In the genomic region with DNA sequence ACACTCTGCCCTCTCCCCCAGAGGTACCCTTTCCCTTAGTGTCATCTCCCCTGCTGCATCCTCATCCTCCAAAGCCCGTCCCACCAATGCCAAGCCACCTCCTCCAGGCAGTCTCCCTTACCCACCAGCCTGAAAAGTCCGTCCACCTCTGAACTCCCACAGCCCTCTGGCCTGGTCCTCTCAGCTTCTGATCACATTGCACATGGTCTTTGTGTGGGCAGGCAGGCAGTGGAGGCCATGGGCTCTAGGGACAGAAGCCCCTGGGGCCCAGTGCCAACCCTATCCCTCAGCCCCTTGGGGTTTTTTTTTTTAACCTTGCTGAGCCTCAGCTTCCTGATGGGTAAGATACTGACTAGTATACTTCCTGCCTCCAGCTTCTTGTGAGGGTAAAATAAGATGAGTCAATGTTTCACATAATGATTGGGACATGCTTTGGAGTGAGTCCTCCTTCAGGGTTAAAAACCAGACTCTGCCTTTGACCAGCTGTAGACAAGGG, we compare ENCODE assay signal across 10 cellular contexts. TPM values are rescaled to one million over a fixed set of nuclear protein-coding genes. Genes with fewer than 3 reads are reported as not detected.
DNase-seq lines count a peak whose midpoint lies in the region; ATAC-seq, FAIRE-seq and TF ChIP-seq lines count a peak whose summit lies in the region.
"Had no signal": no experiment of that assay in that cellular context is flagged by ENCODE, and none has a peak within 500 bp of the region (broad histone marks: within the 10 kb centered on the region; RNA-seq: fewer than 3 reads in every experiment).

No MANE protein-coding gene starts in this region.

- ATAC-seq in activated T-cell treated with anti-CD3 and anti-CD28 coated beads, Interleukin-2, amount 50 U/mL, for 4 hours, result peak; percentile 41 to 65
- no peak for ATAC-seq in GM19397 (IDR thresholded peaks at IDR 0.05; ENCODE audit: unreplicated experiment)
- ATAC-seq: Panc1 had no signal

- peak overlapping the region; percentile 45 for H3K27ac Mint-ChIP-seq in stimulated activated naive CD8-positive, alpha-beta T cell treated with anti-CD3 and anti-CD28 coated beads, Interleukin-15, Interleukin-2, amounts not matched to agents 100 ng/mL and 50 ng/mL, for 24 hours
- H3K27ac Mint-ChIP-seq: mesothelial cell of epicardium had no signal

- no peaks in the 10 kb centered on the region for H3K36me3 Mint-ChIP-seq in activated T-cell treated with anti-CD3 and anti-CD28 coated beads, Interleukin-2, amount 50 U/mL, for 4 hours (ENCODE audit: insufficient read depth)
- no peaks in the 10 kb centered on the region for H3K36me3 Mint-ChIP-seq in stimulated activated naive CD8-positive, alpha-beta T cell treated with anti-CD3 and anti-CD28 coated beads, Interleukin-15, Interleukin-2, amounts not matched to agents 100 ng/mL and 50 ng/mL, for 24 hours (ENCODE audit: low read depth)
- H3K36me3 Mint-ChIP-seq: mesothelial cell of epicardium had no signal

- H3K27me3 ChIP-seq in bronchial epithelial cell (ENCODE audit: control insufficient read depth, insufficient read depth, low read length), result no peaks in the 10 kb centered on the region

- DNase-seq in activated T-cell treated with anti-CD3 and anti-CD28 coated beads, Interleukin-2, amount 50 U/mL, for 4 hours, result no peak
- DNase-seq in activated T-cell treated with anti-CD3 and anti-CD28 coated beads for 4 hours (no peak), LHCN-M2 (ENCODE audit: low read depth) (peak; percentile 80), bronchial epithelial cell (ENCODE audit: low read depth) (peak; percentile 81), frontal cortex (ENCODE audit: low spot score in 2 of 2) (no peak), D721Med (ENCODE audit: insufficient read length, low spot score) (no peak)

- TF ChIP-seq CTCF in bronchial epithelial cell (IDR thresholded peaks at IDR 0.05; ENCODE audit: insufficient read depth, low read length, severe bottlenecking) (no peak), D721Med (IDR thresholded peaks at IDR 0.05; ENCODE audit: insufficient read depth, missing control alignments) (no peak)

- H3K36me3 ChIP-seq in bronchial epithelial cell (ENCODE audit: control insufficient read depth, insufficient read depth, low read length), result no peaks in the 10 kb centered on the region

- peaks cover 2% of the 10 kb centered on the region for H3K27me3 Mint-ChIP-seq in activated T-cell treated with anti-CD3 and anti-CD28 coated beads, Interleukin-2, amount 50 U/mL, for 4 hours (ENCODE audit: low read depth)
- no peaks in the 10 kb centered on the region for H3K27me3 Mint-ChIP-seq in stimulated activated naive CD8-positive, alpha-beta T cell treated with anti-CD3 and anti-CD28 coated beads, Interleukin-15, Interleukin-2, amounts not matched to agents 100 ng/mL and 50 ng/mL, for 24 hours

- no peak overlapping the region for H3K4me3 ChIP-seq in bronchial epithelial cell (ENCODE audit: low read depth, low read length)

- H3K4me1 Mint-ChIP-seq in activated T-cell treated with anti-CD3 and anti-CD28 coated beads, Interleukin-2, amount 50 U/mL, for 4 hours (ENCODE audit: low read depth), result peaks cover 7% of the 10 kb centered on the region
- H3K4me1 Mint-ChIP-seq in stimulated activated naive CD8-positive, alpha-beta T cell treated with anti-CD3 and anti-CD28 coated beads, Interleukin-15, Interleukin-2, amounts not matched to agents 100 ng/mL and 50 ng/mL, for 24 hours (ENCODE audit: low read depth), result peaks cover 9% of the 10 kb centered on the region

- H3K4me3 Mint-ChIP-seq in activated T-cell treated with anti-CD3 and anti-CD28 coated beads, Interleukin-2, amount 50 U/mL, for 4 hours, result no peak overlapping the region
- H3K4me3 Mint-ChIP-seq in stimulated activated naive CD8-positive, alpha-beta T cell treated with anti-CD3 and anti-CD28 coated beads, Interleukin-15, Interleukin-2, amounts not matched to agents 100 ng/mL and 50 ng/mL, for 24 hours, result no peak overlapping the region
- H3K4me3 Mint-ChIP-seq: mesothelial cell of epicardium had no signal

- FAIRE-seq in bronchial epithelial cell (lab: Jason Lieb, UNC), result peak; percentile 81
- FAIRE-seq in frontal cortex (lab: Jason Lieb, UNC), result no peak
- FAIRE-seq in D721Med (lab: Jason Lieb, UNC), result no peak

- no peaks in the 10 kb centered on the region for H3K9me3 Mint-ChIP-seq in activated T-cell treated with anti-CD3 and anti-CD28 coated beads, Interleukin-2, amount 50 U/mL, for 4 hours
- no peaks in the 10 kb centered on the region for H3K9me3 Mint-ChIP-seq in stimulated activated naive CD8-positive, alpha-beta T cell treated with anti-CD3 and anti-CD28 coated beads, Interleukin-15, Interleukin-2, amounts not matched to agents 100 ng/mL and 50 ng/mL, for 24 hours
- H3K9me3 Mint-ChIP-seq: mesothelial cell of epicardium had no signal

RNA-seq across cellular contexts. Expression of gene CSF1R, which starts 19.4 kb away (rescaled TPM):
- under 1 TPM; 0.10 to 0.46 (median 0.26) TPM for total RNA-seq in activated T-cell treated with anti-CD3 and anti-CD28 coated beads, Interleukin-2, amount 50 U/mL, for 4 hours
- 0.40 and 1.4 TPM in 2 replicates for total RNA-seq in LHCN-M2 (2014; rRNA removed)
- polyA plus RNA-seq in LHCN-M2 (2012), result 0.89 TPM
- not detected in 2 replicates for total RNA-seq in bronchial epithelial cell
- 5.3 TPM for total RNA-seq in frontal cortex

Comparison
In these comparisons a context has a peak if more than half of its experiments do, and no peak if none do; other contexts are left out.
1. DNase-seq: peak in LHCN-M2 (single experiment) and bronchial epithelial cell (single experiment); none in activated T-cell treated with anti-CD3 and anti-CD28 coated beads, Interleukin-2, amount 50 U/mL, for 4 hours (single experiment), activated T-cell treated with anti-CD3 and anti-CD28 coated beads for 4 hours (single experiment), frontal cortex (0 of 2) and D721Med (single experiment).